ENCODE assay signal across 1 cellular context in the genomic region with DNA sequence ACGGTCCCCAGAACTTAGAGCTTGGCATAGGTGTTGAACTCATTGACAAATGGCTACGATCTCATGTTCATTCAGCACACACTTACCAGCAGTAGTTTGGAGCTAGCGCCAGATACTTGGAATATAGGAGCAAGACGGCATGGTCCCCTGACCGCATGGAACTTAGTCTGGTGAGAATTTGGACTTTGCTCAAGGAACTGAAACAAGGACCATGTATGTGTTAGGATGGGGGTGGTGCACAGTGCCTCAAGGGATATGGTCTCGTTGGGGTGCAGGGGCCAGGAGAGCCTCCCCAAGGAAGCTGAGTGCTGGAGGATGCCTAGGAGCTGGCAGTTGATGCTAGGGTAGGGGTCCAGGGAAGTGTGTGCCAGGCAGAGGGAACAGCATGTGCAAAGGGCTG.
TF ChIP-seq lines count a peak whose summit lies in the region.

No MANE protein-coding gene starts in this region.

TF ChIP-seq in GM12878, 131 proteins besides CTCF, POLR2A, EP300 and RAD21:
- no peak for TF ChIP-seq NR2C2 (IDR thresholded peaks at IDR 0.05; ENCODE audit: borderline replicate concordance, control insufficient read depth, insufficient read length, low read depth)
- TF ChIP-seq MEF2B (IDR thresholded peaks at IDR 0.05; ENCODE audit: partially characterized antibody, poor library complexity, severe bottlenecking): peak; percentile 64
- TF ChIP-seq, protein P1, sequence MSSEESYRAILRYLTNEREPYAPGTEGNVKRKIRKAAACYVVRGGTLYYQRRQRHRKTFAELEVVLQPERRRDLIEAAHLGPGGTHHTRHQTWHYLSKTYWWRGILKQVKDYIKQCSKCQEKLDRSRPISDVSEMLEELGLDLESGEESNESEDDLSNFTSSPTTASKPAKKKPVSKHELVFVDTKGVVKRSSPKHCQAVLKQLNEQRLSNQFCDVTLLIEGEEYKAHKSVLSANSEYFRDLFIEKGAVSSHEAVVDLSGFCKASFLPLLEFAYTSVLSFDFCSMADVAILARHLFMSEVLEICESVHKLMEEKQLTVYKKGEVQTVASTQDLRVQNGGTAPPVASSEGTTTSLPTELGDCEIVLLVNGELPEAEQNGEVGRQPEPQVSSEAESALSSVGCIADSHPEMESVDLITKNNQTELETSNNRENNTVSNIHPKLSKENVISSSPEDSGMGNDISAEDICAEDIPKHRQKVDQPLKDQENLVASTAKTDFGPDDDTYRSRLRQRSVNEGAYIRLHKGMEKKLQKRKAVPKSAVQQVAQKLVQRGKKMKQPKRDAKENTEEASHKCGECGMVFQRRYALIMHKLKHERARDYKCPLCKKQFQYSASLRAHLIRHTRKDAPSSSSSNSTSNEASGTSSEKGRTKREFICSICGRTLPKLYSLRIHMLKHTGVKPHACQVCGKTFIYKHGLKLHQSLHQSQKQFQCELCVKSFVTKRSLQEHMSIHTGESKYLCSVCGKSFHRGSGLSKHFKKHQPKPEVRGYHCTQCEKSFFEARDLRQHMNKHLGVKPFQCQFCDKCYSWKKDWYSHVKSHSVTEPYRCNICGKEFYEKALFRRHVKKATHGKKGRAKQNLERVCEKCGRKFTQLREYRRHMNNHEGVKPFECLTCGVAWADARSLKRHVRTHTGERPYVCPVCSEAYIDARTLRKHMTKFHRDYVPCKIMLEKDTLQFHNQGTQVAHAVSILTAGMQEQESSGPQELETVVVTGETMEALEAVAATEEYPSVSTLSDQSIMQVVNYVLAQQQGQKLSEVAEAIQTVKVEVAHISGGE (CRISPR knock-in tag; IDR thresholded peaks at IDR 0.05): no peak
- TF ChIP-seq, protein P2, sequence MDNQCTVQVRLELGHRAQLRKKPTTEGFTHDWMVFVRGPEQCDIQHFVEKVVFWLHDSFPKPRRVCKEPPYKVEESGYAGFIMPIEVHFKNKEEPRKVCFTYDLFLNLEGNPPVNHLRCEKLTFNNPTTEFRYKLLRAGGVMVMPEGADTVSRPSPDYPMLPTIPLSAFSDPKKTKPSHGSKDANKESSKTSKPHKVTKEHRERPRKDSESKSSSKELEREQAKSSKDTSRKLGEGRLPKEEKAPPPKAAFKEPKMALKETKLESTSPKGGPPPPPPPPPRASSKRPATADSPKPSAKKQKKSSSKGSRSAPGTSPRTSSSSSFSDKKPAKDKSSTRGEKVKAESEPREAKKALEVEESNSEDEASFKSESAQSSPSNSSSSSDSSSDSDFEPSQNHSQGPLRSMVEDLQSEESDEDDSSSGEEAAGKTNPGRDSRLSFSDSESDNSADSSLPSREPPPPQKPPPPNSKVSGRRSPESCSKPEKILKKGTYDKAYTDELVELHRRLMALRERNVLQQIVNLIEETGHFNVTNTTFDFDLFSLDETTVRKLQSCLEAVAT (IDR thresholded peaks at IDR 0.05): peak; percentile 20; the same call in 1 of the 2 replicates
- TF ChIP-seq SREBF1 (IDR thresholded peaks at IDR 0.05; ENCODE audit: low read length): no peak
- TF ChIP-seq SMAD1 (IDR thresholded peaks at IDR 0.05; ENCODE audit: low read depth, partially characterized antibody): no peak
- no peak for TF ChIP-seq POU2F2 (IDR thresholded peaks at IDR 0.05; ENCODE audit: borderline replicate concordance, low read depth, low read length)
- TF ChIP-seq PML (IDR thresholded peaks at IDR 0.05; ENCODE audit: low read length): no peak
- TF ChIP-seq RBBP5 (conservative IDR thresholded peaks at IDR 0.05): no peak
- TF ChIP-seq GABPA (IDR thresholded peaks at IDR 0.05; ENCODE audit: low read depth): no peak
- TF ChIP-seq BHLHE40 (IDR thresholded peaks at IDR 0.05; ENCODE audit: borderline replicate concordance in 1 of 2, low read depth in 2 of 2, low read length in 1 of 2): peak in 1 of 2 experiments; percentile 53; a peak in 2 of 4 replicates
- TF ChIP-seq, protein P3, sequence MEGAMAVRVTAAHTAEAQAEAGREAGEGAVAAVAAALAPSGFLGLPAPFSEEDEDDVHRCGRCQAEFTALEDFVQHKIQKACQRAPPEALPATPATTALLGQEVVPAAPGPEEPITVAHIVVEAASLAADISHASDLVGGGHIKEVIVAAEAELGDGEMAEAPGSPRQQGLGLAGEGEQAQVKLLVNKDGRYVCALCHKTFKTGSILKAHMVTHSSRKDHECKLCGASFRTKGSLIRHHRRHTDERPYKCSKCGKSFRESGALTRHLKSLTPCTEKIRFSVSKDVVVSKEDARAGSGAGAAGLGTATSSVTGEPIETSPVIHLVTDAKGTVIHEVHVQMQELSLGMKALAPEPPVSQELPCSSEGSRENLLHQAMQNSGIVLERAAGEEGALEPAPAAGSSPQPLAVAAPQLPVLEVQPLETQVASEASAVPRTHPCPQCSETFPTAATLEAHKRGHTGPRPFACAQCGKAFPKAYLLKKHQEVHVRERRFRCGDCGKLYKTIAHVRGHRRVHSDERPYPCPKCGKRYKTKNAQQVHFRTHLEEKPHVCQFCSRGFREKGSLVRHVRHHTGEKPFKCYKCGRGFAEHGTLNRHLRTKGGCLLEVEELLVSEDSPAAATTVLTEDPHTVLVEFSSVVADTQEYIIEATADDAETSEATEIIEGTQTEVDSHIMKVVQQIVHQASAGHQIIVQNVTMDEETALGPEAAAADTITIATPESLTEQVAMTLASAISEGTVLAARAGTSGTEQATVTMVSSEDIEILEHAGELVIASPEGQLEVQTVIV (IDR thresholded peaks at IDR 0.05; ENCODE audit: borderline replicate concordance, partially characterized antibody): no peak
- peak; percentile 74 for TF ChIP-seq DPF2 (IDR thresholded peaks at IDR 0.05)
- peak; percentile 78 for TF ChIP-seq IKZF1 (conservative IDR thresholded peaks at IDR 0.05)
- no peak for TF ChIP-seq SRF (IDR thresholded peaks at IDR 0.05; ENCODE audit: low read depth in 2 of 2, low read length in 2 of 2)
- peak; percentile 38; the same call in 1 of the 2 replicates for TF ChIP-seq SPI1 (IDR thresholded peaks at IDR 0.05; ENCODE audit: borderline replicate concordance, insufficient read depth, low read depth, low read length)
- no peak for TF ChIP-seq KDM1A (IDR thresholded peaks at IDR 0.05; ENCODE audit: borderline replicate concordance)
- peak; percentile 59 to 65; a peak in 3 of 4 replicates for TF ChIP-seq IKZF2 (IDR thresholded peaks at IDR 0.05)
